ENCODE assay signal across 1 cellular context in the genomic region with DNA sequence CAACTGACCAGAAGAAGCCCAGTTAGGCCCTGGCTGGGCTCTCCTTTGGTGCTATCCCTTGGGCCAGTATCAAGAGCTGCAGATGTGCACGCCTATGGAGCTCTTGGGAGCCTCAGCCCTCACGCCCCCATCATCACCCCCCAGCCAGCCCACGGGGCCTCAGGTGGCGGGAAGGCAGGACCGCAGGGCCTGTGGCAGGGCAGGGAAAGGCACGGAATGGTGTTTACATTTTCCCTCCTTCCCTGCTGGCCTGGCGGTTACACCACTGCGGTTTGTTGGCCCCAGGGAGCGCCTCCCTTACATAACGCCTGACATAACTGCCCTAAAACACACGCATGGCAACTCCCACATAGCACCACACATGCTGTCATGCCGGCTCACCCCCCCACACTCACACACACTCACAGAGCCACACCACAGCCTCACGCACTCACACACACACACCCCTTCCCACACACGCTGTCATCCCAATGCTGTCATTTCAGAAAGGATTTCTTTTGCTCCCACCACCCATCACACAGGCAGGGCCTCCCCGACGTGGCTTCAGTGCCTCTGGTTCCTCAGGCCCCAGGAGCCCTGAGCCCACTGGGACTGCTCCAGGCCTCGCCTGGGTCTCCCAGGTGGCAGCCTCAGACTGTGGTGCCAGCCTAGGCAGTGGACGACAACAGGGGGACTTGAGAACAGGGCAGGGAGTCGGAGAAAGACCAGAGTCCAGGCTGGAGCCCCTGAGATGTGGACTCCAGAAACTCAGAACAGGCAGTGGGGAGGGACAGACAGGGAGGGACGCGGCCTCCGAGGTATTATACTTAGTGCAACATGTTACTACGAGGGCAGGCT.
A peak's percentile ranks its signal among the peaks of the same experiment; 100 is the strongest.
TF ChIP-seq lines count a peak whose summit lies in the region.

No MANE protein-coding gene starts in this region.

TF ChIP-seq in HepG2, 621 proteins besides CTCF, POLR2A, EP300 and RAD21 (continued from another document and continues in another):
- TF ChIP-seq BCLAF1 (IDR thresholded peaks at IDR 0.05) (no peak), BORCS8-MEF2B (CRISPR knock-in tag; IDR thresholded peaks at IDR 0.05) (0 out of 2 replicates have a peak, but pooled peaks have one; percentile 24), ZBTB4 (CRISPR knock-in tag; IDR thresholded peaks at IDR 0.05; ENCODE audit: borderline replicate concordance) (peak; percentile 90; the same call in 1 of the 2 replicates), RBFOX2 (IDR thresholded peaks at IDR 0.05; ENCODE audit: low read depth, low read length) (no peak), PHF5A (CRISPR knock-in tag; IDR thresholded peaks at IDR 0.05; ENCODE audit: low read depth, unreplicated experiment) (no peak), ZSCAN25 (CRISPR knock-in tag; IDR thresholded peaks at IDR 0.05) (peak; percentile 97), ZNF713 (CRISPR knock-in tag; IDR thresholded peaks at IDR 0.05) (no peak), ZNF136 (CRISPR knock-in tag; IDR thresholded peaks at IDR 0.05; ENCODE audit: low read depth) (0 out of 2 replicates have a peak, but pooled peaks have one; percentile 15), SNRNP70 (IDR thresholded peaks at IDR 0.05; ENCODE audit: low read depth, low read length) (no peak), ZFP82 (CRISPR knock-in tag; IDR thresholded peaks at IDR 0.05; ENCODE audit: borderline replicate concordance) (no peak), SMAD3 (CRISPR knock-in tag; IDR thresholded peaks at IDR 0.05) (peak; percentile 68; the same call in 1 of the 2 replicates), ZBTB14 (CRISPR knock-in tag; IDR thresholded peaks at IDR 0.05) (no peak), ZNF800 (CRISPR knock-in tag; IDR thresholded peaks at IDR 0.05) (peak; percentile 53; the same call in 1 of the 2 replicates), ZNF564 (CRISPR knock-in tag; IDR thresholded peaks at IDR 0.05) (peak; percentile 89), HNRNPK (IDR thresholded peaks at IDR 0.05; ENCODE audit: low read depth, low read length, poor library complexity, severe bottlenecking) (no peak), LCORL (IDR thresholded peaks at IDR 0.05) (peak; percentile 80), LCORL (CRISPR knock-in tag; IDR thresholded peaks at IDR 0.05) (peak; percentile 99), ZNF160 (CRISPR knock-in tag; IDR thresholded peaks at IDR 0.05) (peak; percentile 88; the same call in 1 of the 2 replicates), ZNF275 (CRISPR knock-in tag; IDR thresholded peaks at IDR 0.05; ENCODE audit: borderline replicate concordance) (no peak; the same call in 1 of the 2 replicates), NONO (IDR thresholded peaks at IDR 0.05) (no peak), NONO (CRISPR knock-in tag; conservative IDR thresholded peaks at IDR 0.05) (peak; percentile 83), ZNF142 (CRISPR knock-in tag; IDR thresholded peaks at IDR 0.05) (no peak; the same call in 1 of the 2 replicates), ZNF180 (CRISPR knock-in tag; IDR thresholded peaks at IDR 0.05; ENCODE audit: borderline replicate concordance, low read depth) (no peak), PHF8 (CRISPR knock-in tag; IDR thresholded peaks at IDR 0.05) (peak; percentile 60), HHEX (CRISPR knock-in tag; IDR thresholded peaks at IDR 0.05) (no peak)
- TF ChIP-seq, protein P1, sequence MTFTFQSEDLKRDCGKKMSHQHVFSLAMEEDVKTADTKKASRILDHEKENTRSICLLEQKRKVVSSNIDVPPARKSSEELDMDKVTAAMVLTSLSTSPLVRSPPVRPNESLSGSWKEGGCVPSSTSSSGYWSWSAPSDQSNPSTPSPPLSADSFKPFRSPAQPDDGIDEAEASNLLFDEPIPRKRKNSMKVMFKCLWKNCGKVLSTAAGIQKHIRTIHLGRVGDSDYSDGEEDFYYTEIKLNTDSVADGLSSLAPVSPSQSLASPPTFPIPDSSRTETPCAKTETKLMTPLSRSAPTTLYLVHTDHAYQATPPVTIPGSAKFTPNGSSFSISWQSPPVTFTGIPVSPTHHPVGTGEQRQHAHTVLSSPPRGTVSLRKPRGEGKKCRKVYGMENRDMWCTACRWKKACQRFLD (CRISPR knock-in tag; IDR thresholded peaks at IDR 0.05; ENCODE audit: borderline replicate concordance), result peak; percentile 96; the same call in 1 of the 2 replicates
- TF ChIP-seq, protein P2, sequence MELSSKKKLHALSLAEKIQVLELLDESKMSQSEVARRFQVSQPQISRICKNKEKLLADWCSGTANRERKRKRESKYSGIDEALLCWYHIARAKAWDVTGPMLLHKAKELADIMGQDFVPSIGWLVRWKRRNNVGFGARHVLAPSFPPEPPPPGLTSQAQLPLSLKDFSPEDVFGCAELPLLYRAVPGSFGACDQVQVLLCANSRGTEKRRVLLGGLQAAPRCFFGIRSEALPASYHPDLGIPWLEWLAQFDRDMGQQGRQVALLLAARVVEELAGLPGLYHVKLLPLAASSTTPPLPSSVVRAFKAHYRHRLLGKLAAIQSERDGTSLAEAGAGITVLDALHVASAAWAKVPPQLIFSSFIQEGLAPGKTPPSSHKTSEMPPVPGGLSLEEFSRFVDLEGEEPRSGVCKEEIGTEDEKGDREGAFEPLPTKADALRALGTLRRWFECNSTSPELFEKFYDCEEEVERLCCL (CRISPR knock-in tag; IDR thresholded peaks at IDR 0.05; ENCODE audit: borderline replicate concordance), result no peak
- TF ChIP-seq, protein P3, sequence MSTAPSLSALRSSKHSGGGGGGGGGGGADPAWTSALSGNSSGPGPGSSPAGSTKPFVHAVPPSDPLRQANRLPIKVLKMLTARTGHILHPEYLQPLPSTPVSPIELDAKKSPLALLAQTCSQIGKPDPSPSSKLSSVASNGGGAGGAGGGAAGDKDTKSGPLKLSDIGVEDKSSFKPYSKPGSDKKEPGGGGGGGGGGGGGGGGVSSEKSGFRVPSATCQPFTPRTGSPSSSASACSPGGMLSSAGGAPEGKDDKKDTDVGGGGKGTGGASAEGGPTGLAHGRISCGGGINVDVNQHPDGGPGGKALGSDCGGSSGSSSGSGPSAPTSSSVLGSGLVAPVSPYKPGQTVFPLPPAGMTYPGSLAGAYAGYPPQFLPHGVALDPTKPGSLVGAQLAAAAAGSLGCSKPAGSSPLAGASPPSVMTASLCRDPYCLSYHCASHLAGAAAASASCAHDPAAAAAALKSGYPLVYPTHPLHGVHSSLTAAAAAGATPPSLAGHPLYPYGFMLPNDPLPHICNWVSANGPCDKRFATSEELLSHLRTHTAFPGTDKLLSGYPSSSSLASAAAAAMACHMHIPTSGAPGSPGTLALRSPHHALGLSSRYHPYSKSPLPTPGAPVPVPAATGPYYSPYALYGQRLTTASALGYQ (CRISPR knock-in tag; IDR thresholded peaks at IDR 0.05), result 0 out of 2 replicates have a peak, but pooled peaks have one; percentile 41
